In the genomic region with DNA sequence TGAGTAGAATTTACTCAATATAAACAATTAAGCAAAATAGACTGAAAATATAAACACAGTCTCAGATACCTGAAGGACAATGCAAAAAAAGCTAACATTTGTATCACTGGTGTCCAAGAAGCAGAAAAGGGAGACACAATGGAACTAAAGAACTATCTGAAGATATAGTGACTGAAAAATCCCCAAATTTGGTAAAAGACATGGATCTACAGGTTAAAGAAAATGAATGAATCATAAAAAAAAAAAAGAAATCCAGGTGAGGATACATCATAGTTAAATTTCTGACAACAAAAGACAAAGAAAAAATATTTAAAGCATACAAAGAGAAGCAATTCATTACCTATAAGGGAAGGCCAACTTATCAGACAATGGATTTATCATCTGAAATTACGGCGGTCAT, we compare ENCODE assay signal across 10 cellular contexts.
"Had no signal": no experiment of that assay in that cellular context is flagged by ENCODE, and none has a peak within 500 bp of the region (broad histone marks: within the 10 kb centered on the region; RNA-seq: fewer than 3 reads in every experiment).

No MANE protein-coding gene starts in this region.

- H3K27ac ChIP-seq: GM23248, HL-60 had no signal

- H3K36me3 ChIP-seq: HAP-1 had no signal

- FAIRE-seq: HTR-8/SVneo, K562 had no signal

- H3K9ac ChIP-seq: GM23248 had no signal

- H3K4me3 ChIP-seq: GM23248, HAP-1, K562 had no signal

- ATAC-seq: HCT116, K562 had no signal

- H3K9me3 ChIP-seq: HAP-1 had no signal

- DNase-seq: GM23248, GOT3, H7, IMR-90, KG1 had no signal

- H3K4me1 ChIP-seq: HAP-1 had no signal
